Comparison of ENCODE assay signal across 24 cellular contexts in genomic region chr16:63324306-63324705, GRCh38.
"Had no signal": no experiment of that assay in that cellular context is flagged by ENCODE, and none has a peak within 500 bp of the region (broad histone marks: within the 10 kb centered on the region; RNA-seq: fewer than 3 reads in every experiment).

No MANE protein-coding gene starts in this region.

- H3K27ac Mint-ChIP-seq: natural killer cell treated with Interleukin-12 subunit alpha and Interleukin-12 subunit beta and Interleukin-15 and Interleukin-18, amount 100 ng/mL, for 72 hours; neural progenitor cell; stimulated activated effector memory CD8-positive, alpha-beta T cell treated with anti-CD3 and anti-CD28 coated beads, Interleukin-12 subunit alpha, Interleukin-12 subunit beta, amount 100 ng/mL, for 72 hours; type B pancreatic cell had no signal

- H3K4me1 ChIP-seq: esophagus squamous epithelium, left ventricle myocardium inferior, right atrium auricular region, sigmoid colon, suprapubic skin, thyroid gland had no signal

- H3K9me3 ChIP-seq: esophagus squamous epithelium, left ventricle myocardium inferior, ovary, right atrium auricular region, sigmoid colon, suprapubic skin, thyroid gland had no signal

- ATAC-seq: left cardiac atrium; natural killer cell treated with Interleukin-12 subunit alpha and Interleukin-12 subunit beta and Interleukin-15 and Interleukin-18, amount 100 ng/mL, for 72 hours; stimulated activated effector memory CD8-positive, alpha-beta T cell treated with anti-CD3 and anti-CD28 coated beads, Interleukin-12 subunit alpha, Interleukin-12 subunit beta, amount 100 ng/mL, for 72 hours; stimulated activated naive CD8-positive, alpha-beta T cell treated with anti-CD3 and anti-CD28 coated beads, Interleukin-15, Interleukin-2, amounts not matched to agents 100 U/mL and 50 U/mL, for 24 hours had no signal

- H3K4me3 Mint-ChIP-seq: natural killer cell treated with Interleukin-12 subunit alpha and Interleukin-12 subunit beta and Interleukin-15 and Interleukin-18, amount 100 ng/mL, for 72 hours; neural progenitor cell; stimulated activated effector memory CD8-positive, alpha-beta T cell treated with anti-CD3 and anti-CD28 coated beads, Interleukin-12 subunit alpha, Interleukin-12 subunit beta, amount 100 ng/mL, for 72 hours; type B pancreatic cell had no signal

- H3K4me2 ChIP-seq: hepatocyte, neural progenitor cell had no signal

- H3K27me3 Mint-ChIP-seq: natural killer cell treated with Interleukin-12 subunit alpha and Interleukin-12 subunit beta and Interleukin-15 and Interleukin-18, amount 100 ng/mL, for 72 hours; type B pancreatic cell had no signal

- H3K4me1 Mint-ChIP-seq: stimulated activated effector memory CD8-positive, alpha-beta T cell treated with anti-CD3 and anti-CD28 coated beads, Interleukin-12 subunit alpha, Interleukin-12 subunit beta, amount 100 ng/mL, for 72 hours had no signal

- H3K9ac ChIP-seq: neural progenitor cell had no signal

- H3K27me3 ChIP-seq: hepatocyte, neural progenitor cell, ovary, right atrium auricular region, sigmoid colon, suprapubic skin, thyroid gland had no signal

- H3K79me2 ChIP-seq: hepatocyte had no signal

- H3K4me3 ChIP-seq: esophagus squamous epithelium, hepatocyte, left ventricle myocardium inferior, lung, neural progenitor cell, ovary, right atrium auricular region, sigmoid colon, skin epidermis, suprapubic skin, thyroid gland had no signal

- DNase-seq: dermis blood vessel endothelial cell; esophagus squamous epithelium; foreskin fibroblast; kidney; left cardiac atrium; left ventricle myocardium inferior; mesenchymal stem cell; midbrain; nucleus accumbens; ovary; sigmoid colon; stimulated activated CD4-positive, alpha-beta T cell treated with anti-CD3 and anti-CD28 coated beads, Interleukin-4, amount 100 ng/mL, for 1 hour; stimulated activated CD8-positive, alpha-beta memory T cell treated with anti-CD3 and anti-CD28 coated beads, Interleukin-4, amount 100 ng/mL, for 48 hours; stimulated activated naive CD8-positive, alpha-beta T cell treated with anti-CD3 and anti-CD28 coated beads, Interleukin-15, Interleukin-2, amounts not matched to agents 100 U/mL and 50 U/mL, for 24 hours; thyroid gland had no signal

- H3K36me3 ChIP-seq: esophagus squamous epithelium, left ventricle myocardium inferior, neural progenitor cell, ovary, right atrium auricular region, sigmoid colon, suprapubic skin, thyroid gland had no signal

- H2AFZ ChIP-seq: hepatocyte, neural progenitor cell had no signal

- H3K36me3 Mint-ChIP-seq: neural progenitor cell; stimulated activated effector memory CD8-positive, alpha-beta T cell treated with anti-CD3 and anti-CD28 coated beads, Interleukin-12 subunit alpha, Interleukin-12 subunit beta, amount 100 ng/mL, for 72 hours; type B pancreatic cell had no signal

- H3K9me3 Mint-ChIP-seq: neural progenitor cell, type B pancreatic cell had no signal

- H3K27ac ChIP-seq: esophagus squamous epithelium, hepatocyte, left ventricle myocardium inferior, neural progenitor cell, ovary, right atrium auricular region, sigmoid colon, skin epidermis, suprapubic skin, thyroid gland had no signal
